In genomic region chr20:62820208-62820961, GRCh38 we compare ENCODE assay signal across 1 cellular context.
TF ChIP-seq lines count a peak whose summit lies in the region.

No MANE protein-coding gene starts in this region.

TF ChIP-seq in HepG2, 621 proteins besides CTCF, POLR2A, EP300 and RAD21 (continues in another document):
- TF ChIP-seq LCORL (IDR thresholded peaks at IDR 0.05): no peak
- TF ChIP-seq LCORL (CRISPR knock-in tag; IDR thresholded peaks at IDR 0.05): no peak
- no peak for TF ChIP-seq GATAD1 (CRISPR knock-in tag; IDR thresholded peaks at IDR 0.05)
- peak; percentile 36; the same call in 1 of the 2 replicates for TF ChIP-seq PCBP1 (IDR thresholded peaks at IDR 0.05; ENCODE audit: borderline replicate concordance, low read depth, low read length)
- TF ChIP-seq SRY (CRISPR knock-in tag; IDR thresholded peaks at IDR 0.05): no peak
- no peak for TF ChIP-seq SRSF1 (optimal IDR thresholded peaks at IDR 0.05; ENCODE audit: low read depth, low read length)
- no peak for TF ChIP-seq ZNF281 (CRISPR knock-in tag; IDR thresholded peaks at IDR 0.05; ENCODE audit: borderline replicate concordance)
- TF ChIP-seq ZNF251 (CRISPR knock-in tag; IDR thresholded peaks at IDR 0.05): no peak
- TF ChIP-seq HNF4A (CRISPR knock-in tag; IDR thresholded peaks at IDR 0.05): 0 out of 2 replicates have a peak, but pooled peaks have one; percentile 3
- no peak for TF ChIP-seq MXD4 (CRISPR knock-in tag; IDR thresholded peaks at IDR 0.05)
- TF ChIP-seq DPF2 (CRISPR knock-in tag; IDR thresholded peaks at IDR 0.05; ENCODE audit: borderline replicate concordance, low read depth): no peak
- no peak for TF ChIP-seq JUN (CRISPR knock-in tag; IDR thresholded peaks at IDR 0.05)
- TF ChIP-seq POLR2AphosphoS5 (IDR thresholded peaks at IDR 0.05; ENCODE audit: low read depth, low read length): no peak
- TF ChIP-seq ZNF672 (CRISPR knock-in tag; IDR thresholded peaks at IDR 0.05): no peak
- TF ChIP-seq ZNF883 (CRISPR knock-in tag; IDR thresholded peaks at IDR 0.05; ENCODE audit: not compliant biosample characterization): no peak
- TF ChIP-seq ZNF558 (CRISPR knock-in tag; IDR thresholded peaks at IDR 0.05; ENCODE audit: borderline replicate concordance): no peak
- TF ChIP-seq ZBTB44 (CRISPR knock-in tag; IDR thresholded peaks at IDR 0.05): no peak
- TF ChIP-seq BRF2 (CRISPR knock-in tag; IDR thresholded peaks at IDR 0.05): no peak
- no peak for TF ChIP-seq THAP7 (CRISPR knock-in tag; IDR thresholded peaks at IDR 0.05)
- TF ChIP-seq ZNF576 (CRISPR knock-in tag; IDR thresholded peaks at IDR 0.05): no peak
- TF ChIP-seq RARG (CRISPR knock-in tag; IDR thresholded peaks at IDR 0.05; ENCODE audit: low read depth): no peak
- no peak for TF ChIP-seq ZNF235 (CRISPR knock-in tag; IDR thresholded peaks at IDR 0.05; ENCODE audit: borderline replicate concordance)
- no peak for TF ChIP-seq STAT6 (CRISPR knock-in tag; IDR thresholded peaks at IDR 0.05; ENCODE audit: borderline replicate concordance)
- TF ChIP-seq SRSF4 (IDR thresholded peaks at IDR 0.05; ENCODE audit: low read depth, low read length, poor library complexity, severe bottlenecking): no peak
- TF ChIP-seq GLMP (CRISPR knock-in tag; IDR thresholded peaks at IDR 0.05; ENCODE audit: borderline replicate concordance): no peak
- TF ChIP-seq SIX4 (CRISPR knock-in tag; IDR thresholded peaks at IDR 0.05): no peak
- no peak for TF ChIP-seq TRAFD1 (CRISPR knock-in tag; IDR thresholded peaks at IDR 0.05; ENCODE audit: borderline replicate concordance)
- peak; percentile 2 for TF ChIP-seq HNRNPLL (IDR thresholded peaks at IDR 0.05; ENCODE audit: low read depth, low read length, poor library complexity, severe bottlenecking)
- TF ChIP-seq MLXIP (CRISPR knock-in tag; IDR thresholded peaks at IDR 0.05; ENCODE audit: borderline replicate concordance): no peak
- TF ChIP-seq MZF1 (CRISPR knock-in tag; IDR thresholded peaks at IDR 0.05; ENCODE audit: borderline replicate concordance): no peak
- TF ChIP-seq RBFOX2 (IDR thresholded peaks at IDR 0.05; ENCODE audit: low read depth, low read length): peak; percentile 73
- TF ChIP-seq MIER2 (CRISPR knock-in tag; IDR thresholded peaks at IDR 0.05): no peak
- TF ChIP-seq RFXANK (CRISPR knock-in tag; IDR thresholded peaks at IDR 0.05): no peak
- TF ChIP-seq SAP130 (CRISPR knock-in tag; IDR thresholded peaks at IDR 0.05; ENCODE audit: low read depth): no peak
- TF ChIP-seq YEATS4 (CRISPR knock-in tag; IDR thresholded peaks at IDR 0.05; ENCODE audit: borderline replicate concordance): no peak
- TF ChIP-seq ZNF326 (CRISPR knock-in tag; IDR thresholded peaks at IDR 0.05; ENCODE audit: borderline replicate concordance): no peak
- TF ChIP-seq ZMAT3 (CRISPR knock-in tag; conservative IDR thresholded peaks at IDR 0.05): no peak
- TF ChIP-seq NR3C1 (CRISPR knock-in tag; IDR thresholded peaks at IDR 0.05): no peak
- no peak for TF ChIP-seq MTF1 (CRISPR knock-in tag; IDR thresholded peaks at IDR 0.05)
- no peak for TF ChIP-seq SETDB1 (CRISPR knock-in tag; IDR thresholded peaks at IDR 0.05; ENCODE audit: borderline replicate concordance)
- TF ChIP-seq ATF6 (CRISPR knock-in tag; conservative IDR thresholded peaks at IDR 0.05): no peak
- no peak for TF ChIP-seq BRCA1 (CRISPR knock-in tag; IDR thresholded peaks at IDR 0.05)
- TF ChIP-seq CREB1 (IDR thresholded peaks at IDR 0.05): no peak
- no peak for TF ChIP-seq CREB1 (CRISPR knock-in tag; IDR thresholded peaks at IDR 0.05)
